Comparison of ENCODE assay signal across 10 cellular contexts in genomic region chr2:72915076-72915906, GRCh38. TPM values are rescaled to one million over a fixed set of nuclear protein-coding genes. Genes with fewer than 3 reads are reported as not detected.
DNase-seq lines count a peak whose midpoint lies in the region; ATAC-seq, FAIRE-seq and TF ChIP-seq lines count a peak whose summit lies in the region.
"Had no signal": no experiment of that assay in that cellular context is flagged by ENCODE, and none has a peak within 500 bp of the region (broad histone marks: within the 10 kb centered on the region; RNA-seq: fewer than 3 reads in every experiment).

No MANE protein-coding gene starts in this region.

- no peak overlapping the region for H3K9ac ChIP-seq in PC-3 (ENCODE audit: low read length)

- H3K27ac ChIP-seq in PC-3 (ENCODE audit: low read length) = no peak overlapping the region

- POLR2A ChIA-PET in PC-3 (lab: Charles Lee; ENCODE audit: unreplicated experiment) = no interaction called here

- peak overlapping the region; percentile 60 for H3K4me3 ChIP-seq in PC-3 (ENCODE audit: low read length)

- no peak overlapping the region for H2AFZ ChIP-seq in PC-3 (ENCODE audit: low read length)

- no peaks in the 10 kb centered on the region for H3K79me2 ChIP-seq in PC-3 (ENCODE audit: low read length)

- no peak for ATAC-seq in PC-3
- ATAC-seq in HG03175 (IDR thresholded peaks at IDR 0.05; ENCODE audit: unreplicated experiment) = no peak

- H3K4me2 ChIP-seq in PC-3 (ENCODE audit: low read length) = peak overlapping the region; percentile 88

- H3K9me3 Mint-ChIP-seq in glutamatergic neuron (ENCODE audit: unreplicated experiment) = peaks cover 7% of the 10 kb centered on the region

- FAIRE-seq in GM12892 (lab: Jason Lieb, UNC) = peak; percentile 74

- H3K9me3 ChIP-seq in PC-3 (ENCODE audit: low read length) = no peaks in the 10 kb centered on the region

- no peak for TF ChIP-seq POLR2A in GM12892 (IDR thresholded peaks at IDR 0.05; ENCODE audit: low read depth, low read length)

- peak overlapping the region; percentile 74 for H3K4me3 Mint-ChIP-seq in glutamatergic neuron (ENCODE audit: unreplicated experiment)

- intact Hi-C loops in PC-3 (cut with micrococcal nuclease) = no loop called here

- H3F3A ChIP-seq in PC-3 (ENCODE audit: low read length, unreplicated experiment) = no peaks in the 10 kb centered on the region

- peaks cover 81% of the 10 kb centered on the region for H3K27me3 ChIP-seq in PC-3 (ENCODE audit: low read length)

- no peaks in the 10 kb centered on the region for H4K20me1 ChIP-seq in PC-3 (ENCODE audit: low read length)

- no TSS peak for BruUV-seq in PC-3 (replicated peaks; lab: Mats Ljungman, UMichigan)

- DNase-seq in GM12892 (ENCODE audit: insufficient read length) (no peak), PC-3 (no peak), glutamatergic neuron (no peak), retina (peak; percentile 60), NCI-H524 treated with DMSO at 0.1 percent for 48 hours (lab: John Stamatoyannopoulos, UW) (no peak)
- DNase-seq in stimulated activated CD4-positive, alpha-beta T cell treated with anti-CD3 and anti-CD28 coated beads, Interleukin-12 subunit alpha, Interleukin-12 subunit beta, amount 100 ng/mL, for 4 hours = no peak
- DNase-seq in stimulated activated CD8-positive, alpha-beta memory T cell treated with anti-CD3 and anti-CD28 coated beads, Interleukin-4, amount 100 ng/mL, for 48 hours = no peak
- DNase-seq: activated CD4-positive, alpha-beta T cell treated with anti-CD3 and anti-CD28 coated beads for 1 hour had no signal

- H3K27me3 Mint-ChIP-seq in glutamatergic neuron (ENCODE audit: unreplicated experiment) = peaks cover 40% of the 10 kb centered on the region

- H3K27ac Mint-ChIP-seq in glutamatergic neuron (ENCODE audit: unreplicated experiment) = no peak overlapping the region

- peaks cover 8% of the 10 kb centered on the region for H3K4me1 Mint-ChIP-seq in glutamatergic neuron (ENCODE audit: low read depth, unreplicated experiment)

- no peaks in the 10 kb centered on the region for H3K36me3 Mint-ChIP-seq in glutamatergic neuron (ENCODE audit: unreplicated experiment)

- H3K9me2 ChIP-seq in PC-3 (replicated peaks; ENCODE audit: low read length) = no peaks in the 10 kb centered on the region

- CTCF ChIA-PET in PC-3 (lab: Charles Lee) = interaction anchor here (0.6 kb wide), 1 partner anchor 1796 kb away, joined by 4 read pairs; no protein-coding TSS in a partner anchor

- H3K36me3 ChIP-seq in PC-3 (ENCODE audit: low read depth, low read length) = no peaks in the 10 kb centered on the region

- TF ChIP-seq CTCF in PC-3 (conservative IDR thresholded peaks at IDR 0.05; ENCODE audit: low read depth, low read length) (no peak), glutamatergic neuron (IDR thresholded peaks at IDR 0.05; ENCODE audit: partially characterized antibody, unreplicated experiment) (no peak)

- H3K4me1 ChIP-seq in PC-3 (ENCODE audit: insufficient read depth, low read length) = peaks cover 28% of the 10 kb centered on the region; the same call in 1 of the 2 replicates

RNA-seq across cellular contexts. Expression of gene EMX1, which starts 2.0 kb away (rescaled TPM):
- polyA plus RNA-seq in GM12892 (2012; ENCODE audit: missing spikeins) = 0.66 TPM
- not detected in 2 replicates for total RNA-seq in PC-3 (2014; rRNA removed)
- total RNA-seq in glutamatergic neuron (ENCODE audit: unreplicated experiment) = 0.54 TPM
- total RNA-seq: mesenteric fat pad had no signal

RNA-seq across cellular contexts. Expression of gene SPR, which starts 28.1 kb away (rescaled TPM):
- 2.8 TPM for polyA plus RNA-seq in GM12892 (2012; ENCODE audit: missing spikeins)
- total RNA-seq in PC-3 (2014; rRNA removed) (69.4 and 88.6 TPM in 2 replicates), glutamatergic neuron (ENCODE audit: unreplicated experiment) (1.7 TPM)

Comparison
In these comparisons a context has a peak if more than half of its experiments do, and no peak if none do; other contexts are left out.
1. RNA of gene SPR, which starts 28.1 kb away (total RNA-seq): 69.4 to 88.6 TPM in PC-3; 1.7 TPM in glutamatergic neuron (single experiment); every median in the first group is over 10 times any median in the second.